ENCODE assay signal across 8 cellular contexts in genomic region chr9:128420651-128421473, GRCh38. TPM values are rescaled to one million over a fixed set of nuclear protein-coding genes. Genes with fewer than 3 reads are reported as not detected.
DNase-seq lines count a peak whose midpoint lies in the region; ATAC-seq and TF ChIP-seq lines count a peak whose summit lies in the region.

Gene CERCAM, plus strand, starts transcription at chr9:128420857. Its CDS starts 21 bp downstream, at chr9:128420878.

- ATAC-seq in GM19025 (IDR thresholded peaks at IDR 0.05; ENCODE audit: low read depth, unreplicated experiment) (peak; percentile 56), HG03280 (IDR thresholded peaks at IDR 0.05; ENCODE audit: unreplicated experiment) (peak; percentile 71)

- H3K9ac ChIP-seq in SK-N-SH: peak within 1 kb of the TSS; percentile 78
- H3K9ac ChIP-seq in rectal smooth muscle tissue (ENCODE audit: low read length): peak within 1 kb of the TSS; percentile 40

- DNase-seq in BE2C (peak; percentile 85), SK-N-SH (peak; percentile 95), anterior cingulate cortex (lab: John Stamatoyannopoulos, UW) (peak in 34 of 58 donors; percentile 10 to 72 (median 47)), right atrium auricular region (ENCODE audit: low spot score) (no peak)
- no peak for DNase-seq in NK-92 treated with Interleukin-12 subunit alpha and Interleukin-12 subunit beta, amount 100 ng/mL, for 24 hours (lab: John Stamatoyannopoulos, UW)

- H3K27ac ChIP-seq in SK-N-SH (ENCODE audit: low read depth in 2 of 2, low read length in 1 of 2) (peak within 1 kb of the TSS; percentile 60 to 81), right atrium auricular region (peak within 1 kb of the TSS; percentile 73 to 76), rectal smooth muscle tissue (ENCODE audit: low read depth, low read length) (peak within 1 kb of the TSS; percentile 55)

- H4K20me1 ChIP-seq in SK-N-SH (ENCODE audit: insufficient read depth): no peaks in the 10 kb centered on the region

- H3K79me2 ChIP-seq in SK-N-SH (ENCODE audit: insufficient read depth): peaks cover 17% of the 10 kb centered on the region; the same call in 1 of the 2 replicates

- CTCF ChIA-PET in SK-N-SH (lab: Yijun Ruan, JAX): interaction anchor here (0.9 to 12.1 kb wide), 26 partner anchors 9 to 228 kb away, joined by 3 to 93 read pairs (median 5); partner anchors contain the start of genes SLC27A4 and URM1

- POLR2A ChIA-PET in SK-N-SH (lab: Yijun Ruan, JAX): interaction anchor here (1.1 to 2.6 kb wide), 6 partner anchors 9 to 126 kb away, joined by 3 to 8 read pairs (median 6); partner anchors contain the start of gene URM1

- H3K27me3 ChIP-seq in BE2C: no peaks in the 10 kb centered on the region
- no peaks in the 10 kb centered on the region; the same call in 1 of the 2 replicates for H3K27me3 ChIP-seq in SK-N-SH (ENCODE audit: insufficient read depth)
- no peaks in the 10 kb centered on the region for H3K27me3 ChIP-seq in right atrium auricular region
- peaks cover 10% of the 10 kb centered on the region for H3K27me3 ChIP-seq in rectal smooth muscle tissue (ENCODE audit: control insufficient read depth, insufficient read depth, low read length)

- peak within 1 kb of the TSS; percentile 67 for H3K4me3 ChIP-seq in BE2C (ENCODE audit: low read depth, low read length)
- H3K4me3 ChIP-seq in SK-N-SH (ENCODE audit: low read depth in 2 of 2, low read length in 1 of 2): peak within 1 kb of the TSS; percentile 73 to 86
- peak within 1 kb of the TSS; percentile 75 to 94 for H3K4me3 ChIP-seq in right atrium auricular region
- peak within 1 kb of the TSS; percentile 80 for H3K4me3 ChIP-seq in rectal smooth muscle tissue (ENCODE audit: low read length)

- H3K9me3 ChIP-seq in BE2C: no peaks in the 10 kb centered on the region
- H3K9me3 ChIP-seq in SK-N-SH: no peaks in the 10 kb centered on the region
- no peaks in the 10 kb centered on the region for H3K9me3 ChIP-seq in right atrium auricular region

- peak; percentile 13; the same call in 1 of the 2 replicates for TF ChIP-seq RAD21 in SK-N-SH (IDR thresholded peaks at IDR 0.05; ENCODE audit: low read length)

- peak in 1 of 2 experiments; percentile 8; a peak in 1 of 4 replicates for TF ChIP-seq EP300 in SK-N-SH (IDR thresholded peaks at IDR 0.05; ENCODE audit: borderline replicate concordance in 1 of 2, low read depth in 1 of 2, low read length in 1 of 2)

- TF ChIP-seq CTCF in BE2C (IDR thresholded peaks at IDR 0.05; ENCODE audit: low read depth, low read length) (peak; percentile 28), SK-N-SH (IDR thresholded peaks at IDR 0.05) (peak; percentile 32; the same call in 1 of the 2 replicates), right atrium auricular region (IDR thresholded peaks at IDR 0.05) (no peak)

- 0% methylated on average over 9 of the region's 59 CpGs for WGBS in SK-N-SH (ENCODE audit: low lambda C conversion rate)

- H3K4me1 ChIP-seq in BE2C: peaks cover 7% of the 10 kb centered on the region
- H3K4me1 ChIP-seq in SK-N-SH (ENCODE audit: control insufficient read depth in 1 of 2, insufficient read depth in 2 of 2, low read depth in 1 of 2, low read length in 1 of 2): peaks cover 0 to 17% of the 10 kb centered on the region in 2 experiments; a peak in 1 of 4 replicates
- H3K4me1 ChIP-seq in right atrium auricular region: peaks cover 5 to 22% of the 10 kb centered on the region in 2 donors
- H3K4me1 ChIP-seq in rectal smooth muscle tissue (ENCODE audit: control insufficient read depth, insufficient read depth, low read length): peaks cover 14% of the 10 kb centered on the region

- H3K9me2 ChIP-seq in SK-N-SH: no peaks in the 10 kb centered on the region

- no peaks in the 10 kb centered on the region for H3F3A ChIP-seq in SK-N-SH (replicated peaks; ENCODE audit: insufficient read depth)

- peak within 1 kb of the TSS; percentile 98 for H2AFZ ChIP-seq in SK-N-SH (ENCODE audit: low read depth)

- H3K36me3 ChIP-seq in BE2C (no peaks in the 10 kb centered on the region), SK-N-SH (replicated peaks in 1 of 2; ENCODE audit: control insufficient read depth in 1 of 2, insufficient read depth in 2 of 2, low read length in 1 of 2) (peaks cover 0 to 2% of the 10 kb centered on the region in 2 experiments), right atrium auricular region (no peaks in the 10 kb centered on the region), rectal smooth muscle tissue (ENCODE audit: control insufficient read depth, insufficient read depth, low read length) (no peaks in the 10 kb centered on the region)

- H3K4me2 ChIP-seq in SK-N-SH: peak within 1 kb of the TSS; percentile 100

TF ChIP-seq in SK-N-SH, 30 proteins besides CTCF, POLR2A, EP300 and RAD21:
- TF ChIP-seq, protein P1, sequence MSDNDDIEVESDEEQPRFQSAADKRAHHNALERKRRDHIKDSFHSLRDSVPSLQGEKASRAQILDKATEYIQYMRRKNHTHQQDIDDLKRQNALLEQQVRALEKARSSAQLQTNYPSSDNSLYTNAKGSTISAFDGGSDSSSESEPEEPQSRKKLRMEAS (IDR thresholded peaks at IDR 0.05; ENCODE audit: low read depth): 0 out of 2 replicates have a peak, but pooled peaks have one; percentile 9
- no peak for TF ChIP-seq GABPA (IDR thresholded peaks at IDR 0.05; ENCODE audit: low read depth)
- TF ChIP-seq FOXM1 (IDR thresholded peaks at IDR 0.05; ENCODE audit: low read depth): no peak

RNA-seq across cellular contexts. Expression of gene CERCAM, which starts in this region (rescaled TPM):
- polyA plus RNA-seq in BE2C (2012; ENCODE audit: insufficient read depth, insufficient read length, low read depth): 7.8 TPM
- polyA plus RNA-seq in SK-N-SH (2012; rRNA removed): 128 and 131 TPM in 2 replicates
- polyA plus RNA-seq in SK-N-SH (2012; cell fraction: cytosol; rRNA removed): 57.7 and 89.5 TPM in 2 replicates
- 87.1 and 115 TPM in 2 replicates for polyA plus RNA-seq in SK-N-SH (2012; cell fraction: nucleus; rRNA removed)
- 10 to 100 TPM; 13.3 to 15.8 TPM for total RNA-seq in right atrium auricular region

Comparison
In these comparisons a context has a peak if more than half of its experiments do, and no peak if none do; other contexts are left out.
1. DNase-seq: peak in BE2C (single experiment), SK-N-SH (single experiment) and anterior cingulate cortex (34 of 58); none in right atrium auricular region (single experiment) and NK-92 treated with Interleukin-12 subunit alpha and Interleukin-12 subunit beta, amount 100 ng/mL, for 24 hours (single experiment).
2. CTCF ChIP-seq: peak in BE2C (single experiment) and SK-N-SH (single experiment); none in right atrium auricular region (0 of 2).
3. Peak in every context shown above with its lines, with median percentiles within 50 percentile points of each other: H3K4me3 ChIP-seq and H3K27ac ChIP-seq.